17 cellular contexts compared by ENCODE assay signal in genomic region chr6:126574301-126574700, GRCh38.
DNase-seq lines count a peak whose midpoint lies in the region; ATAC-seq, FAIRE-seq and TF ChIP-seq lines count a peak whose summit lies in the region.
"Had no signal": no experiment of that assay in that cellular context is flagged by ENCODE, and none has a peak within 500 bp of the region (broad histone marks: within the 10 kb centered on the region; RNA-seq: fewer than 3 reads in every experiment).

No MANE protein-coding gene starts in this region.

- H3K4me1 ChIP-seq in astrocyte (ENCODE audit: insufficient read depth, low read length), result no peaks in the 10 kb centered on the region
- H3K4me1 ChIP-seq: A549, BLaER1, HAP-1 had no signal

- H3K9me3 ChIP-seq in astrocyte (ENCODE audit: insufficient read depth, low read depth, low read length), result no peaks in the 10 kb centered on the region
- H3K9me3 ChIP-seq: A549, BLaER1, HAP-1 had no signal

- no peak overlapping the region for H2AFZ ChIP-seq in astrocyte (ENCODE audit: low read depth, low read length)

- H3K4me3 Mint-ChIP-seq in astrocyte (ENCODE audit: unreplicated experiment) (no peak overlapping the region), mesothelial cell of epicardium (no peak overlapping the region)
- no peak overlapping the region for H3K4me3 Mint-ChIP-seq in activated T-cell treated with anti-CD3 and anti-CD28 coated beads, Interleukin-2, amount 50 U/mL, for 24 hours

- no peaks in the 10 kb centered on the region for H3K27me3 ChIP-seq in astrocyte (ENCODE audit: insufficient read depth, low read length)
- H3K27me3 ChIP-seq: BLaER1 had no signal

- H4K20me1 ChIP-seq in astrocyte (ENCODE audit: insufficient read depth, low read length), result no peaks in the 10 kb centered on the region
- H4K20me1 ChIP-seq: BLaER1 had no signal

- H3K4me3 ChIP-seq in astrocyte (ENCODE audit: insufficient read depth, low read depth, low read length), result no peak overlapping the region
- H3K4me3 ChIP-seq: A549, BLaER1, GM12878, HAP-1 had no signal

- H3K36me3 ChIP-seq in astrocyte (ENCODE audit: insufficient read depth, low read length), result no peaks in the 10 kb centered on the region
- H3K36me3 ChIP-seq: BLaER1, HAP-1 had no signal

- no peaks in the 10 kb centered on the region for H3K27me3 Mint-ChIP-seq in astrocyte (ENCODE audit: low read depth, unreplicated experiment)
- H3K27me3 Mint-ChIP-seq in mesothelial cell of epicardium (ENCODE audit: low read depth), result no peaks in the 10 kb centered on the region
- H3K27me3 Mint-ChIP-seq in activated T-cell treated with anti-CD3 and anti-CD28 coated beads, Interleukin-2, amount 50 U/mL, for 24 hours, result no peaks in the 10 kb centered on the region

- no peaks in the 10 kb centered on the region for H3K36me3 Mint-ChIP-seq in astrocyte (ENCODE audit: low read depth, unreplicated experiment)
- no peaks in the 10 kb centered on the region for H3K36me3 Mint-ChIP-seq in mesothelial cell of epicardium
- H3K36me3 Mint-ChIP-seq in activated T-cell treated with anti-CD3 and anti-CD28 coated beads, Interleukin-2, amount 50 U/mL, for 24 hours (ENCODE audit: low read depth), result no peaks in the 10 kb centered on the region

- DNase-seq in NCI-H69 (lab: John Stamatoyannopoulos, UW) (peak; percentile 10), astrocyte (ENCODE audit: low read depth) (no peak), mesothelial cell of epicardium (ENCODE audit: low spot score in 2 of 2, unreplicated experiment in 2 of 2) (no peak), OCI-M2 (lab: John Stamatoyannopoulos, UW; ENCODE audit: unreplicated experiment) (no peak)
- no peak for DNase-seq in activated T-cell treated with anti-CD3 and anti-CD28 coated beads, Interleukin-2, amount 50 U/mL, for 24 hours
- DNase-seq: AML-193, DMS 273 treated with DMSO at 0.1 percent for 48 hours, DMS79, GOT3 had no signal

- no peak overlapping the region for H3K27ac ChIP-seq in astrocyte (ENCODE audit: low read depth, low read length)
- H3K27ac ChIP-seq: A549, BLaER1, HL-60 had no signal

- ATAC-seq in HG03457 (IDR thresholded peaks at IDR 0.05; ENCODE audit: unreplicated experiment) (no peak), GM21737 (IDR thresholded peaks at IDR 0.05; ENCODE audit: unreplicated experiment) (no peak)
- ATAC-seq: A549, GM12878 had no signal

- H3K27ac Mint-ChIP-seq in astrocyte (ENCODE audit: unreplicated experiment) (peak overlapping the region; percentile 60), mesothelial cell of epicardium (peak overlapping the region; percentile 18)
- H3K27ac Mint-ChIP-seq in activated T-cell treated with anti-CD3 and anti-CD28 coated beads, Interleukin-2, amount 50 U/mL, for 24 hours, result no peak overlapping the region

- no peaks in the 10 kb centered on the region for H3K79me2 ChIP-seq in astrocyte (ENCODE audit: insufficient read depth, low read length)

- H3K4me2 ChIP-seq in astrocyte (ENCODE audit: low read length), result no peak overlapping the region
- H3K4me2 ChIP-seq: A549, BLaER1 had no signal

- no peaks in the 10 kb centered on the region for H3K9me3 Mint-ChIP-seq in astrocyte (ENCODE audit: unreplicated experiment)
- H3K9me3 Mint-ChIP-seq in mesothelial cell of epicardium, result no peaks in the 10 kb centered on the region
- no peaks in the 10 kb centered on the region for H3K9me3 Mint-ChIP-seq in activated T-cell treated with anti-CD3 and anti-CD28 coated beads, Interleukin-2, amount 50 U/mL, for 24 hours

- no peak for FAIRE-seq in astrocyte (lab: Jason Lieb, UNC)
- FAIRE-seq: A549, GM12878, GM18507 had no signal

- no peak overlapping the region for H3K9ac ChIP-seq in astrocyte (ENCODE audit: low read length)
- H3K9ac ChIP-seq: BLaER1 had no signal

- peaks cover 15% of the 10 kb centered on the region for H3K4me1 Mint-ChIP-seq in astrocyte (ENCODE audit: low read depth, unreplicated experiment)
- H3K4me1 Mint-ChIP-seq in mesothelial cell of epicardium, result peaks cover 11% of the 10 kb centered on the region
- no peaks in the 10 kb centered on the region for H3K4me1 Mint-ChIP-seq in activated T-cell treated with anti-CD3 and anti-CD28 coated beads, Interleukin-2, amount 50 U/mL, for 24 hours (ENCODE audit: low read depth)

- no peak for TF ChIP-seq CTCF in astrocyte (IDR thresholded peaks at IDR 0.05; ENCODE audit: insufficient read depth, low read depth, low read length)
- TF ChIP-seq CTCF in mesothelial cell of epicardium (IDR thresholded peaks at IDR 0.05; ENCODE audit: unreplicated experiment), result no peak
